Comparison of ENCODE assay signal across 21 cellular contexts in the genomic region with DNA sequence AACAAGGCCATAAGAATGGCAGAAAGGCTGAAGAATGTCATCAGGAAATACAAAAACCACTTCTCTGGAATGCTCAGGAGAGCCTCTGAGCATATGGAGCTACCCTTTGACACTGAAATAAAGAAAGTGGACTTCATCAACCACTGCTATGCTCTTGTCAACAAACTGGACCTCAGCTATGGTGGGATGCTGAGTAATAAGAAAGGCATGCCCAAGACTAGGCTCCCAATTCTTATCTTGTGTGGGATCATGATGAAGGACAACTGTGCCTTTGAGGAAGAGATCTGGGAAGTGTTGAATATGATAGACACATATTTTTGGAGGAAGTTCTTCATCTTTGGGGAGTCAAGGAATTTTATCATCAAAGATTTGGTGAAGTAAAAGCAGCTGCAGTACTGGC.
DNase-seq lines count a peak whose midpoint lies in the region; ATAC-seq, FAIRE-seq and TF ChIP-seq lines count a peak whose summit lies in the region.
"Had no signal": no experiment of that assay in that cellular context is flagged by ENCODE, and none has a peak within 500 bp of the region (broad histone marks: within the 10 kb centered on the region; RNA-seq: fewer than 3 reads in every experiment).

No MANE protein-coding gene starts in this region.

- H3K27ac ChIP-seq in right cardiac atrium (ENCODE audit: low read length), result no peak overlapping the region
- H3K27ac ChIP-seq: C4-2B, Peyer's patch had no signal

- FAIRE-seq in D721Med (lab: Jason Lieb, UNC), result no peak
- FAIRE-seq: A204.1, G401.6, GM12892 had no signal

- intact Hi-C loops in right cardiac atrium (cut with DNase I), result no loop called here

- DNase-seq in A172 (ENCODE audit: low spot score) (peak; percentile 40), LoVo (ENCODE audit: low spot score) (peak; percentile 1), choroid plexus epithelial cell (ENCODE audit: low read depth) (peak; percentile 65), myocyte (ENCODE audit: low read depth) (peak; percentile 0), GM03348 (ENCODE audit: low spot score) (no peak), right cardiac atrium (no peak), D721Med (ENCODE audit: insufficient read length, low spot score) (no peak)
- DNase-seq: COR-L47, DMS53, Karpas-422, NCI-H1436, NCI-H2081, NCI-H510A treated with DMSO at 0.1 percent for 48 hours, Peyer's patch, SHP77 had no signal

- TF ChIP-seq CTCF in choroid plexus epithelial cell (conservative IDR thresholded peaks at IDR 0.05; ENCODE audit: low read depth, low read length) (no peak), D721Med (IDR thresholded peaks at IDR 0.05; ENCODE audit: insufficient read depth, missing control alignments) (no peak)

- no peaks in the 10 kb centered on the region for H3K27me3 ChIP-seq in right cardiac atrium (ENCODE audit: control insufficient read depth, insufficient read depth)
- H3K27me3 ChIP-seq: Peyer's patch had no signal

- no peak for ATAC-seq in GM21737 (IDR thresholded peaks at IDR 0.05; ENCODE audit: unreplicated experiment)
- no peak for ATAC-seq in right cardiac atrium
- ATAC-seq: GM23338 had no signal

- H3K9me3 ChIP-seq in right cardiac atrium (ENCODE audit: control insufficient read depth, low read length), result no peaks in the 10 kb centered on the region
- H3K9me3 ChIP-seq: Peyer's patch had no signal

- H3K4me3 ChIP-seq in choroid plexus epithelial cell (ENCODE audit: low read depth, low read length), result no peak overlapping the region
- H3K4me3 ChIP-seq in right cardiac atrium (ENCODE audit: low read length), result no peak overlapping the region
- H3K4me3 ChIP-seq: GM23338, Peyer's patch had no signal

- H3K4me1 ChIP-seq in right cardiac atrium (ENCODE audit: control insufficient read depth, insufficient read depth, low read length), result no peaks in the 10 kb centered on the region
- H3K4me1 ChIP-seq: Peyer's patch had no signal

Comparison
In these comparisons a context has a peak if more than half of its experiments do, and no peak if none do; other contexts are left out.
1. DNase-seq: peak in A172 (single experiment), LoVo (single experiment), choroid plexus epithelial cell (single experiment) and myocyte (single experiment); none in GM03348 (single experiment), right cardiac atrium (0 of 3) and D721Med (single experiment).